16 cellular contexts compared by ENCODE assay signal in genomic region chr15:40948706-40949473, GRCh38. TPM values are rescaled to one million over a fixed set of nuclear protein-coding genes. Genes with fewer than 3 reads are reported as not detected.
"Had no signal": no experiment of that assay in that cellular context is flagged by ENCODE, and none has a peak within 500 bp of the region (broad histone marks: within the 10 kb centered on the region; RNA-seq: fewer than 3 reads in every experiment).

No MANE protein-coding gene starts in this region.

- H3K4me3 ChIP-seq: esophagus squamous epithelium, lung, skin epidermis, testis had no signal

- H3K27me3 ChIP-seq: esophagus squamous epithelium, testis had no signal

- H3K27ac ChIP-seq: esophagus squamous epithelium, testis, WERI-Rb-1 had no signal

- DNase-seq: activated CD4-positive, alpha-beta memory T cell treated with anti-CD3 and anti-CD28 coated beads for 36 hours; activated CD4-positive, alpha-beta T cell treated with anti-CD3 and anti-CD28 coated beads for 36 hours; activated CD8-positive, alpha-beta memory T cell treated with anti-CD3 and anti-CD28 coated beads, Interleukin-2, amount 10 ng/mL, durations not matched to agents 7 days and 5 days; activated naive CD4-positive, alpha-beta T cell treated with anti-CD3 and anti-CD28 coated beads, Interleukin-2, amount 50 U/mL, for 16 hours; activated T-cell treated with anti-CD3 and anti-CD28 coated beads, Interleukin-2, amount 50 U/mL, for 1 hour; esophagus squamous epithelium; glutamatergic neuron; midbrain; naive B cell; retina; stimulated activated CD4-positive, alpha-beta T cell treated with anti-CD3 and anti-CD28 coated beads, Interleukin-4, amount 100 ng/mL, for 4 hours; stimulated activated naive CD8-positive, alpha-beta T cell treated with anti-CD3 and anti-CD28 coated beads, Interleukin-15, amount 100 ng/mL, for 72 hours; testis; WERI-Rb-1 had no signal

- H3K36me3 ChIP-seq: esophagus squamous epithelium, WERI-Rb-1 had no signal

- ATAC-seq: activated CD4-positive, alpha-beta T cell treated with anti-CD3 and anti-CD28 coated beads for 36 hours; activated CD8-positive, alpha-beta memory T cell treated with anti-CD3 and anti-CD28 coated beads, Interleukin-2, amount 10 ng/mL, durations not matched to agents 7 days and 5 days; stimulated activated naive CD8-positive, alpha-beta T cell treated with anti-CD3 and anti-CD28 coated beads, Interleukin-15, amount 100 ng/mL, for 72 hours had no signal

- H3K9me3 ChIP-seq: esophagus squamous epithelium, testis had no signal

RNA-seq across cellular contexts. Expression of gene DLL4, which starts 19.8 kb away (rescaled TPM):
- total RNA-seq: activated CD4-positive, alpha-beta memory T cell treated with anti-CD3 and anti-CD28 coated beads for 36 hours had no signal
